18 cellular contexts compared by ENCODE assay signal in the genomic region with DNA sequence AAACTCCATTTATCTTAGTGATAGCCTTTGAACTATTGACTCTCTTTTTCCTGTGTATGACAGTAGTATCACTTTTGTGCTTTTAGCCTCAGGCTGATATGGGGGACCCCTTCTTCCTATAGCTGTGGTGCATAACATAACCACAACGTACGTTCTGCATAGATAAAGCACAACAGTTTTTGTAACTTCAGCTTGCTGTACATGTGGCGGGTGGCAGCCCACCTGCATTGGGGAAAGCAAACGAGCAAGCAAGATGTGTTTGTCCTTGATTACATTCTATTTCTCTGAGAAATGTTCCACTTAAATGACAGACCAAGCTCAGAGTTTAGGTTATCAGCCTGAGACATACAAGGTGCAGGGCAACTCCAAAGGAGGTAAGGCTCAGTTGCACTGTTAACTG.
A peak's percentile ranks its signal among the peaks of the same experiment; 100 is the strongest.
DNase-seq lines count a peak whose midpoint lies in the region; ATAC-seq and TF ChIP-seq lines count a peak whose summit lies in the region.
"Had no signal": no experiment of that assay in that cellular context is flagged by ENCODE, and none has a peak within 500 bp of the region (broad histone marks: within the 10 kb centered on the region; RNA-seq: fewer than 3 reads in every experiment).

No MANE protein-coding gene starts in this region.

- H3K4me1 ChIP-seq in DND-41 (ENCODE audit: insufficient read depth, low read length) = no peaks in the 10 kb centered on the region
- H3K4me1 ChIP-seq: BE2C, Caco-2 had no signal

- no peaks in the 10 kb centered on the region for H4K20me1 ChIP-seq in DND-41 (ENCODE audit: insufficient read depth, low read length)

- no peak overlapping the region for H2AFZ ChIP-seq in DND-41 (ENCODE audit: low read depth, low read length)
- H2AFZ ChIP-seq: GM23248 had no signal

- no peaks in the 10 kb centered on the region for H3K36me3 ChIP-seq in DND-41 (ENCODE audit: insufficient read depth, low read length)
- H3K36me3 ChIP-seq: BE2C had no signal

- no peak for TF ChIP-seq POLR2A in erythroblast (IDR thresholded peaks at IDR 0.05; ENCODE audit: low read length)

- no peaks in the 10 kb centered on the region for H3K79me2 ChIP-seq in DND-41 (ENCODE audit: insufficient read depth, low read length)

- no peak overlapping the region for H3K4me3 ChIP-seq in DND-41 (ENCODE audit: low read depth in 1 of 2, low read length in 2 of 2)
- H3K4me3 ChIP-seq: GM23248 had no signal

- TF ChIP-seq CTCF in DND-41 (IDR thresholded peaks at IDR 0.05; ENCODE audit: borderline replicate concordance, extremely low read depth, low read length, poor library complexity, severe bottlenecking) = no peak

- no peak for DNase-seq in DND-41
- DNase-seq in HUDEP-2 (lab: John Stamatoyannopoulos, UW; ENCODE audit: unreplicated experiment in 76 of 76) = peak in 39 of 76 experiments; percentile 3 to 82 (median 32)
- peak; percentile 100 for DNase-seq in OCI-M1 (lab: John Stamatoyannopoulos, UW)
- DNase-seq in erythroblast (lab: John Stamatoyannopoulos, UW) = peak; percentile 25 to 81
- DNase-seq: ACHN; BE2C; C1 segment of cervical spinal cord; Caco-2; CD4-positive, CD25-positive, alpha-beta regulatory T cell; CD8-positive, alpha-beta memory T cell; GDM1; GM23248; HCEC 1CT; HFFc6; Karpas-422 had no signal

- ATAC-seq in DND-41 (ENCODE audit: insufficient read depth, low read depth) (peak; percentile 54; the same call in 2 of the 3 replicates), HG02973 (IDR thresholded peaks at IDR 0.05; ENCODE audit: unreplicated experiment) (no peak), GM18868 (IDR thresholded peaks at IDR 0.05; ENCODE audit: unreplicated experiment) (no peak), GM18909 (IDR thresholded peaks at IDR 0.05; ENCODE audit: poor library complexity, unreplicated experiment) (no peak)

- H3K4me2 ChIP-seq in DND-41 (ENCODE audit: insufficient read depth, low read length) = no peak overlapping the region

- no peak overlapping the region for H3K27ac ChIP-seq in DND-41 (ENCODE audit: low read length)
- H3K27ac ChIP-seq: GM23248 had no signal

- H3K9me3 ChIP-seq in DND-41 (ENCODE audit: insufficient read depth, low read length, severe bottlenecking) = no peaks in the 10 kb centered on the region
- H3K9me3 ChIP-seq: BE2C, Caco-2 had no signal

- no peaks in the 10 kb centered on the region for H3K27me3 ChIP-seq in DND-41 (ENCODE audit: insufficient read depth, low read length, poor library complexity)
- H3K27me3 ChIP-seq: BE2C had no signal

- H3K9ac ChIP-seq in DND-41 (ENCODE audit: low read depth, low read length) = no peak overlapping the region
- H3K9ac ChIP-seq: GM23248 had no signal
